ENCODE assay signal across 8 cellular contexts in the genomic region with DNA sequence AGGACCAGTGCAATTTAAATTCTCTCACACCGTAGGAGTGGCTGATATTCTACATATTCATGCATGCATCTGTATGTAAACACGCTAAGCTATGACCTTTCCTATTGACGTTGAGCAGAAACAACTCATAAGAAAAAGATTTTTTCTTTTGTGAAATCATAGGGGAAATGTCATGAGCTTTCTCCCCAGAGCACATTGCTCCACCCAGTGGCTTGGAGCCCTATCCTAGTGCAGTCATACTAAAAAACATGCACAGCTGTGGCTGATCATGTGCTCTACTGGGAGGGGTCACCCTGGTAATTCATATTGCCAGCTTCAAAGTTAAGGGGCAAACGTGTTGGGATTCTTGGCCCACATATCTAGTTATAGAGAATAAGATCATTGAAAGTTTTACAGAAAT. TPM values are rescaled to one million over a fixed set of nuclear protein-coding genes. Genes with fewer than 3 reads are reported as not detected.
DNase-seq lines count a peak whose midpoint lies in the region; ATAC-seq and TF ChIP-seq lines count a peak whose summit lies in the region.

No MANE protein-coding gene starts in this region.

- H3K9me2 ChIP-seq in HCT116 (ENCODE audit: insufficient read depth), result no peaks in the 10 kb centered on the region

- no peak overlapping the region for H3K9ac ChIP-seq in HCT116 (ENCODE audit: low read length)
- no peak overlapping the region for H3K9ac ChIP-seq in H9 (ENCODE audit: extremely low read depth, insufficient read length, low read length)

- no peak for TF ChIP-seq EP300 in gastroesophageal sphincter (IDR thresholded peaks at IDR 0.05)

- H2BK15ac ChIP-seq in H9 (ENCODE audit: low read depth, low read length), result no peak overlapping the region

- H3K36me3 ChIP-seq in HCT116 (ENCODE audit: control insufficient read depth in 1 of 2, insufficient read depth in 2 of 2, low read length in 2 of 2) (no peaks in the 10 kb centered on the region), gastroesophageal sphincter (no peaks in the 10 kb centered on the region)

- H3K4me1 ChIP-seq in HCT116 (ENCODE audit: control insufficient read depth in 1 of 2, insufficient read depth in 2 of 2, low read length in 2 of 2) (peaks cover 13 to 29% of the 10 kb centered on the region in 2 experiments; a peak in 3 of 4 replicates), gastroesophageal sphincter (peaks cover 5 to 52% (median 18%) of the 10 kb centered on the region in 3 donors), H9 (ENCODE audit: insufficient read depth, low read length) (peaks cover 2% of the 10 kb centered on the region)

- no peak overlapping the region for H2BK20ac ChIP-seq in H9 (ENCODE audit: low read depth, low read length, poor library complexity, severe bottlenecking)

- no peak overlapping the region for H3T11ph ChIP-seq in H9 (ENCODE audit: low read length)

- H3K14ac ChIP-seq in H9 (ENCODE audit: insufficient read depth, low read length), result no peak overlapping the region

- H4K20me1 ChIP-seq in HCT116 (ENCODE audit: insufficient read depth), result no peaks in the 10 kb centered on the region
- H4K20me1 ChIP-seq in H9 (ENCODE audit: control insufficient read depth, insufficient read depth, insufficient read length), result no peaks in the 10 kb centered on the region

- in situ Hi-C loops in SK-MEL-5 (cut with HindIII; ENCODE audit: low pct_unique_long_range_greater_than_20kb, low sequenced_read_pairs), result no loop called here

- 0 out of 2 replicates have a peak overlapping the region, but pooled peaks have one; percentile 0 for H3K4me2 ChIP-seq in HCT116 (ENCODE audit: low read length)
- H3K4me2 ChIP-seq in H9 (ENCODE audit: insufficient read depth, insufficient read length, low read length), result no peak overlapping the region

- no peak overlapping the region for H2AK5ac ChIP-seq in H9 (ENCODE audit: insufficient read length, low read length)

- TF ChIP-seq POLR2A in HCT116 (IDR thresholded peaks at IDR 0.05; ENCODE audit: borderline replicate concordance, extremely low read depth, insufficient read depth, insufficient read length) (no peak), gastroesophageal sphincter (IDR thresholded peaks at IDR 0.05) (no peak)

- no peak overlapping the region for H2BK120ac ChIP-seq in H9 (ENCODE audit: low read depth, low read length, poor library complexity, severe bottlenecking)

- RAD21 ChIA-PET in HCT116 (lab: Charles Lee; ENCODE audit: low non-redundant PET in 1 of 2, low total read pairs in 2 of 2, uncharacterized antibody in 2 of 2, unreplicated experiment in 2 of 2), result no interaction called here

- H3K23ac ChIP-seq in H9 (ENCODE audit: insufficient read length, low read depth, low read length), result no peak overlapping the region

- H3K9me3 Mint-ChIP-seq in H9, result no peaks in the 10 kb centered on the region

- H3K9me3 ChIP-seq in HCT116 (ENCODE audit: control insufficient read depth in 1 of 2, insufficient read depth in 1 of 2, low read depth in 1 of 2, low read length in 2 of 2) (no peaks in the 10 kb centered on the region), gastroesophageal sphincter (no peaks in the 10 kb centered on the region), H9 (ENCODE audit: control insufficient read depth, low read depth, low read length) (no peaks in the 10 kb centered on the region)

- POLR2A ChIA-PET in HCT116 (lab: Charles Lee), result interaction anchor here (1.4 kb wide), 1 partner anchor 9 kb away, joined by 6 read pairs; a partner anchor contains a TSS

- peaks cover 9% of the 10 kb centered on the region for H3K79me1 ChIP-seq in H9 (ENCODE audit: insufficient read depth, low read depth, low read length, poor library complexity, severe bottlenecking)

- H3K27me3 ChIP-seq in HCT116 (ENCODE audit: insufficient read depth, low read length), result no peaks in the 10 kb centered on the region
- H3K27me3 ChIP-seq in gastroesophageal sphincter, result no peaks in the 10 kb centered on the region
- no peaks in the 10 kb centered on the region for H3K27me3 ChIP-seq in H9 (ENCODE audit: insufficient read depth, low read length)

- H2BK12ac ChIP-seq in H9 (ENCODE audit: insufficient read length, low read depth, low read length), result no peak overlapping the region

- H2BK5ac ChIP-seq in H9 (ENCODE audit: insufficient read length, low read length), result no peak overlapping the region

- H3K23me2 ChIP-seq in H9 (ENCODE audit: insufficient read length, low read depth, low read length, poor library complexity, severe bottlenecking), result peaks cover 8% of the 10 kb centered on the region

- WGBS in gastroesophageal sphincter (ENCODE audit: low coverage in 1 of 2), 2 donors, result 40 to 59% methylated on average over 4 of the region's 4 CpGs
- WGBS in H9 (ENCODE audit: extremely low coverage, insufficient read length, low lambda C conversion rate), result no CpG with 5 or more reads among the region's 4 CpGs

- H3K4me3 ChIP-seq in HCT116 (replicated peaks in 1 of 2; ENCODE audit: low read depth in 1 of 2, low read length in 2 of 2), result no peak overlapping the region
- H3K4me3 ChIP-seq in gastroesophageal sphincter, result no peak overlapping the region

- H3K18ac ChIP-seq in H9 (ENCODE audit: insufficient read length, low read depth, low read length), result no peak overlapping the region

- H3K4ac ChIP-seq in H9 (ENCODE audit: low read depth, low read length), result no peak overlapping the region

- H2AFZ ChIP-seq in HCT116 (ENCODE audit: low read depth, low read length, poor library complexity, severe bottlenecking) (peak overlapping the region; percentile 65), H9 (ENCODE audit: low read length) (no peak overlapping the region)

- H3K4me1 Mint-ChIP-seq in H9, result peaks cover 28 to 32% of the 10 kb centered on the region in 2 experiments

- no peak for DNase-seq in HCT116 (ENCODE audit: low read depth, low spot score)
- DNase-seq in SK-MEL-5 (ENCODE audit: low read depth, low spot score), result peak; percentile 88
- DNase-seq in stimulated activated naive CD8-positive, alpha-beta T cell treated with anti-CD3 and anti-CD28 coated beads, Interleukin-15, Interleukin-2, amounts not matched to agents 100 U/mL and 50 U/mL, for 24 hours, result peak; percentile 22
- no peak for DNase-seq in H9
- DNase-seq in activated T-cell treated with anti-CD3 and anti-CD28 coated beads, Interleukin-2, amount 50 U/mL, for 1 hour, result no peak

- no peak overlapping the region for H3K27ac Mint-ChIP-seq in H9

- no peak for ATAC-seq in HCT116
- peak; percentile 58 for ATAC-seq in gastroesophageal sphincter
- ATAC-seq in stimulated activated naive CD8-positive, alpha-beta T cell treated with anti-CD3 and anti-CD28 coated beads, Interleukin-15, Interleukin-2, amounts not matched to agents 100 U/mL and 50 U/mL, for 24 hours, result no peak
- ATAC-seq in HG02588 (IDR thresholded peaks at IDR 0.05; ENCODE audit: unreplicated experiment), result no peak
- ATAC-seq in GM18520 (IDR thresholded peaks at IDR 0.05; ENCODE audit: unreplicated experiment), result no peak

- no peak for TF ChIP-seq CTCF in HCT116 (IDR thresholded peaks at IDR 0.05 in 2 of 3, conservative IDR thresholded peaks at IDR 0.05 in 1 of 3; ENCODE audit: borderline replicate concordance in 1 of 3, insufficient read depth in 1 of 3, low read depth in 2 of 3, low read length in 2 of 3)
- peak in 1 of 4 experiments; percentile 16 for TF ChIP-seq CTCF in gastroesophageal sphincter (IDR thresholded peaks at IDR 0.05)
- no peak for TF ChIP-seq CTCF in H9 (conservative IDR thresholded peaks at IDR 0.05)

- H3K4me3 Mint-ChIP-seq in H9, result no peak overlapping the region

- no peaks in the 10 kb centered on the region for H3K27me3 Mint-ChIP-seq in H9 (ENCODE audit: low read depth)

- intact Hi-C loops in HCT116 (cut with micrococcal nuclease), result loop anchor here (10.0 kb wide), 1 partner anchor 333 kb away; a partner anchor contains a TSS

- CTCF ChIA-PET in HCT116 (lab: Charles Lee), result interaction anchor here (0.7 to 3.2 kb wide), 4 partner anchors 9 to 275 kb away, joined by 3 to 14 read pairs (median 4); a partner anchor contains a TSS

- H3K79me2 ChIP-seq in HCT116 (ENCODE audit: insufficient read depth, low read length), result peaks cover 29% of the 10 kb centered on the region
- peaks cover 23% of the 10 kb centered on the region for H3K79me2 ChIP-seq in H9 (ENCODE audit: insufficient read depth, low read length)

- H3K56ac ChIP-seq in H9 (ENCODE audit: insufficient read length, low read depth, low read length), result no peak overlapping the region

- H4K5ac ChIP-seq in H9 (ENCODE audit: insufficient read length, low read depth, low read length), result no peak overlapping the region

- H4K8ac ChIP-seq in H9 (replicated peaks; ENCODE audit: insufficient read length, low read depth, low read length), result no peak overlapping the region

- no peak overlapping the region for H3K27ac ChIP-seq in HCT116 (ENCODE audit: low read depth, low read length)
- peak overlapping the region; percentile 86 to 98 (median 94) for H3K27ac ChIP-seq in gastroesophageal sphincter
- H3K27ac ChIP-seq in H9 (ENCODE audit: insufficient read length, low read depth, low read length), result no peak overlapping the region

- no TSS peak for BruUV-seq in HCT116 (replicated peaks; lab: Mats Ljungman, UMichigan)

- peak; percentile 25; the same call in 1 of the 2 replicates for TF ChIP-seq RAD21 in HCT116 (IDR thresholded peaks at IDR 0.05; ENCODE audit: low read depth)

- H3K36me3 Mint-ChIP-seq in H9 (ENCODE audit: insufficient read depth in 1 of 3, low read depth in 3 of 3), result peaks cover 0 to 9% (median 2%) of the 10 kb centered on the region in 3 experiments; a peak in 3 of 7 replicates

- no peak overlapping the region for H4K91ac ChIP-seq in H9 (ENCODE audit: insufficient read length, low read depth, low read length)

TF ChIP-seq in HCT116, 20 proteins besides CTCF, POLR2A, EP300 and RAD21:
- TF ChIP-seq EGR1 (IDR thresholded peaks at IDR 0.05; ENCODE audit: low read depth) (no peak), YY1 (IDR thresholded peaks at IDR 0.05; ENCODE audit: extremely low read depth, insufficient replicate concordance, low read depth, low read length) (no peak)
- TF ChIP-seq, protein P1, sequence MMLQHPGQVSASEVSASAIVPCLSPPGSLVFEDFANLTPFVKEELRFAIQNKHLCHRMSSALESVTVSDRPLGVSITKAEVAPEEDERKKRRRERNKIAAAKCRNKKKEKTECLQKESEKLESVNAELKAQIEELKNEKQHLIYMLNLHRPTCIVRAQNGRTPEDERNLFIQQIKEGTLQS (IDR thresholded peaks at IDR 0.05), result no peak

RNA-seq across cellular contexts. Expression of a gene that starts 1.8 kb away (rescaled TPM):
- 22.5 TPM for total RNA-seq in HCT116 (2021; ENCODE audit: unreplicated experiment)
- 13.9 and 15.7 TPM in 2 replicates for polyA plus RNA-seq in HCT116 (2012)
- 55.4 and 55.6 TPM in 2 replicates for total RNA-seq in SK-MEL-5 (2014; rRNA removed; shearing (Covaris generic))
- 35.5 and 41.2 TPM in 2 replicates for polyA plus RNA-seq in SK-MEL-5 (2015; cell fraction: cytosol; rRNA removed)
- polyA plus RNA-seq in SK-MEL-5 (2015; cell fraction: nucleus; rRNA removed), result 12.8 and 14.5 TPM in 2 replicates
- 10 to 100 TPM; 16.2 to 26.9 (median 20.1) TPM for total RNA-seq in gastroesophageal sphincter
- total RNA-seq in H9 (2021), result 29.1 and 30.1 TPM in 2 replicates

RNA-seq across cellular contexts. Expression of a gene that starts 9.3 kb away (rescaled TPM):
- total RNA-seq in HCT116 (2021; ENCODE audit: unreplicated experiment) (22.5 TPM), gastroesophageal sphincter (10 to 100 TPM; 17.0 to 31.9 (median 25.9) TPM), H9 (2021) (19.3 and 20.2 TPM in 2 replicates)
- 13.3 and 13.8 TPM in 2 replicates for polyA plus RNA-seq in HCT116 (2012)
- total RNA-seq in SK-MEL-5 (2014; rRNA removed; shearing (Covaris generic)), result 28.1 and 33.8 TPM in 2 replicates
- 59.6 and 72.6 TPM in 2 replicates for polyA plus RNA-seq in SK-MEL-5 (2015; cell fraction: cytosol; rRNA removed)
- polyA plus RNA-seq in SK-MEL-5 (2015; cell fraction: nucleus; rRNA removed), result 9.9 and 22.8 TPM in 2 replicates

Comparison
In these comparisons a context has a peak if more than half of its experiments do, and no peak if none do; other contexts are left out.
1. DNase-seq: peak in SK-MEL-5 (single experiment) and stimulated activated naive CD8-positive, alpha-beta T cell treated with anti-CD3 and anti-CD28 coated beads, Interleukin-15, Interleukin-2, amounts not matched to agents 100 U/mL and 50 U/mL, for 24 hours (single experiment); none in HCT116 (single experiment), H9 (single experiment) and activated T-cell treated with anti-CD3 and anti-CD28 coated beads, Interleukin-2, amount 50 U/mL, for 1 hour (single experiment).
2. H3K27ac ChIP-seq: peak in gastroesophageal sphincter (4 of 4); none in HCT116 (single experiment) and H9 (single experiment).